In genomic region chr12:133080051-133080618, GRCh38 we compare ENCODE assay signal across 8 cellular contexts. TPM values are rescaled to one million over a fixed set of nuclear protein-coding genes. Genes with fewer than 3 reads are reported as not detected.
DNase-seq lines count a peak whose midpoint lies in the region; ATAC-seq, FAIRE-seq and TF ChIP-seq lines count a peak whose summit lies in the region.

No MANE protein-coding gene starts in this region.

- H3K9me3 ChIP-seq in small intestine (ENCODE audit: control insufficient read depth, low read depth): no peaks in the 10 kb centered on the region

- peak; percentile 62 for FAIRE-seq in bronchial epithelial cell (lab: Jason Lieb, UNC)
- peak; percentile 77 for FAIRE-seq in small intestine (lab: Jason Lieb, UNC)

- H3K27ac ChIP-seq in ACC112 (ENCODE audit: low read depth, low read length) (peak overlapping the region; percentile 98), VCaP (peak overlapping the region; percentile 90), small intestine (ENCODE audit: low read depth in 1 of 2, low read length in 1 of 2) (peak overlapping the region; percentile 94 to 96)

- H3K79me2 ChIP-seq in ACC112 (ENCODE audit: control insufficient read depth, insufficient read depth, low read length, unreplicated experiment): peaks cover 25% of the 10 kb centered on the region

- ATAC-seq in GM18858 (IDR thresholded peaks at IDR 0.05; ENCODE audit: unreplicated experiment) (peak; percentile 71), HG03066 (IDR thresholded peaks at IDR 0.05; ENCODE audit: low read depth, unreplicated experiment) (peak; percentile 70)

- DNase-seq in NCI-H2171 (lab: John Stamatoyannopoulos, UW) (peak; percentile 97), bronchial epithelial cell (ENCODE audit: low read depth) (peak; percentile 98), iPS-NIHi11 (ENCODE audit: low spot score) (peak; percentile 89), small intestine (peak; percentile 100)

- 0% methylated on average over 40 of the region's 40 CpGs for WGBS in small intestine, 3 donors

- H3K27me3 ChIP-seq in ACC112 (ENCODE audit: insufficient read depth, low read length) (no peaks in the 10 kb centered on the region), bronchial epithelial cell (ENCODE audit: control insufficient read depth, insufficient read depth, low read length) (no peaks in the 10 kb centered on the region), small intestine (ENCODE audit: control insufficient read depth in 2 of 2, insufficient read depth in 2 of 2, low read length in 2 of 2) (no peaks in the 10 kb centered on the region)

- peak overlapping the region; percentile 89 for H2AFZ ChIP-seq in ACC112 (ENCODE audit: low read length, unreplicated experiment)

- H3K36me3 ChIP-seq in ACC112 (ENCODE audit: insufficient read depth, low read length) (peaks cover 35% of the 10 kb centered on the region), bronchial epithelial cell (ENCODE audit: control insufficient read depth, insufficient read depth, low read length) (peaks cover 8% of the 10 kb centered on the region), small intestine (ENCODE audit: control insufficient read depth in 2 of 2, insufficient read depth in 2 of 2, low read length in 2 of 2) (peaks cover 16 to 18% of the 10 kb centered on the region in 2 donors)

- H3K4me1 ChIP-seq in ACC112 (ENCODE audit: control insufficient read depth, insufficient read depth, low read length, unreplicated experiment) (peaks cover 5% of the 10 kb centered on the region), small intestine (ENCODE audit: control insufficient read depth in 2 of 2, insufficient read depth in 1 of 2, low read depth in 1 of 2, low read length in 1 of 2) (peaks cover 0 to 2% of the 10 kb centered on the region in 2 donors)

- TF ChIP-seq CTCF in VCaP (conservative IDR thresholded peaks at IDR 0.05): no peak
- TF ChIP-seq CTCF in bronchial epithelial cell (IDR thresholded peaks at IDR 0.05; ENCODE audit: insufficient read depth, low read length, severe bottlenecking): no peak

- H3K4me3 ChIP-seq in ACC112 (ENCODE audit: low read depth, low read length): peak overlapping the region; percentile 82
- H3K4me3 ChIP-seq in bronchial epithelial cell (ENCODE audit: low read depth, low read length): peak overlapping the region; percentile 89
- peak overlapping the region; percentile 86 to 88 for H3K4me3 ChIP-seq in small intestine (ENCODE audit: low read depth in 1 of 2, low read length in 2 of 2)

RNA-seq across cellular contexts. Expression of gene ZNF140, which starts 0.6 kb away (rescaled TPM):
- total RNA-seq in bronchial epithelial cell: 19.2 and 37.3 TPM in 2 replicates
- polyA plus RNA-seq in small intestine: 10 to 100 TPM; 12.3 to 23.7 (median 13.0) TPM

RNA-seq across cellular contexts. Expression of gene ZNF84, which starts 42.8 kb away (rescaled TPM):
- 22.4 TPM in 2 replicates for total RNA-seq in bronchial epithelial cell
- 1 to 10 TPM; 3.0 to 5.6 (median 5.2) TPM for polyA plus RNA-seq in small intestine

RNA-seq across cellular contexts. Expression of gene ZNF891, which starts 49.9 kb away (rescaled TPM):
- total RNA-seq in bronchial epithelial cell: 0.53 and 0.77 TPM in 2 replicates
- under 1 TPM; under 0.01 to 0.55 (median 0.22) TPM for polyA plus RNA-seq in small intestine

RNA-seq across cellular contexts. Expression of gene ZNF10, which starts 50.3 kb away (rescaled TPM):
- 2.9 and 4.1 TPM in 2 replicates for total RNA-seq in bronchial epithelial cell
- polyA plus RNA-seq in small intestine: 1 to 10 TPM in 2 of 3 donors, under 1 TPM in 1; 0.81 to 2.6 (median 2.0) TPM

Comparison
In these comparisons a context has a peak if more than half of its experiments do, and no peak if none do; other contexts are left out.
1. Peak in every context shown above with its lines: DNase-seq, ATAC-seq, H3K4me3 ChIP-seq and H3K27ac ChIP-seq.